In the genomic region with DNA sequence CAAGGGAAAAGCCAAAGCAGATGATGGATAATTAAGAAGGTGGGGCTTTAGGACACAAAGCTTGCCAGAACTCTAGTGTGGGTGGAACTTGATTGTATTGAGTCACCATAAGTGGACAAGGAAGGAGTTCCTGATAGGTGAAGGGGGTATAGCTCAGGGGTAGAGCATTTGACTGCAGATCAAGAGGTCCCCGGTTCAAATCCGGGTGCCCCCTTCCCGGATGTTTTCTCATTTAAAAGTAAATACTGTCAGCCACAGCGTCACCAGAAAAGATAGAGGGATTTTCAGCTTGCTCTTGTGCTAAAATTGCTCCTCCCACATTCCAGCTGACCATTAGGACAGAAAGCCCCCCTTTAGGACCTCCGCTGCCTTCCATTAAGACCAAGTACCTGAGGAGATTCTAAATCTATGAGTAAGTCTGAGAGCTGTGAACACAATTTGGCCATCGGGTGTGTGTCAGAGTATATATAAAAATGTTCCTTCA, we compare ENCODE assay signal across 1 cellular context.
TF ChIP-seq lines count a peak whose summit lies in the region.

No MANE protein-coding gene starts in this region.

TF ChIP-seq in GM23338, 12 proteins besides CTCF, POLR2A, EP300 and RAD21 (continued from another document):
- TF ChIP-seq REST (IDR thresholded peaks at IDR 0.05; ENCODE audit: unreplicated experiment) (no peak), CREB1 (CRISPR knock-in tag; IDR thresholded peaks at IDR 0.05; ENCODE audit: low read depth) (peak; percentile 28; the same call in 1 of the 2 replicates), JUNB (IDR thresholded peaks at IDR 0.05; ENCODE audit: unreplicated experiment) (no peak), STAT1 (IDR thresholded peaks at IDR 0.05; ENCODE audit: unreplicated experiment) (no peak), POLR2AphosphoS5 (IDR thresholded peaks at IDR 0.05; ENCODE audit: low read depth) (no peak), EZH2phosphoT487 (IDR thresholded peaks at IDR 0.05; ENCODE audit: unreplicated experiment) (no peak), ZNF114 (CRISPR knock-in tag; IDR thresholded peaks at IDR 0.05) (no peak), ZNF331 (CRISPR knock-in tag; IDR thresholded peaks at IDR 0.05; ENCODE audit: low read depth) (no peak), EZH2 (IDR thresholded peaks at IDR 0.05; ENCODE audit: low read depth, unreplicated experiment) (no peak)
- TF ChIP-seq, protein P1, sequence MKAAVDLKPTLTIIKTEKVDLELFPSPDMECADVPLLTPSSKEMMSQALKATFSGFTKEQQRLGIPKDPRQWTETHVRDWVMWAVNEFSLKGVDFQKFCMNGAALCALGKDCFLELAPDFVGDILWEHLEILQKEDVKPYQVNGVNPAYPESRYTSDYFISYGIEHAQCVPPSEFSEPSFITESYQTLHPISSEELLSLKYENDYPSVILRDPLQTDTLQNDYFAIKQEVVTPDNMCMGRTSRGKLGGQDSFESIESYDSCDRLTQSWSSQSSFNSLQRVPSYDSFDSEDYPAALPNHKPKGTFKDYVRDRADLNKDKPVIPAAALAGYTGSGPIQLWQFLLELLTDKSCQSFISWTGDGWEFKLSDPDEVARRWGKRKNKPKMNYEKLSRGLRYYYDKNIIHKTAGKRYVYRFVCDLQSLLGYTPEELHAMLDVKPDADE (IDR thresholded peaks at IDR 0.05) = no peak
